ENCODE assay signal across 9 cellular contexts in the genomic region with DNA sequence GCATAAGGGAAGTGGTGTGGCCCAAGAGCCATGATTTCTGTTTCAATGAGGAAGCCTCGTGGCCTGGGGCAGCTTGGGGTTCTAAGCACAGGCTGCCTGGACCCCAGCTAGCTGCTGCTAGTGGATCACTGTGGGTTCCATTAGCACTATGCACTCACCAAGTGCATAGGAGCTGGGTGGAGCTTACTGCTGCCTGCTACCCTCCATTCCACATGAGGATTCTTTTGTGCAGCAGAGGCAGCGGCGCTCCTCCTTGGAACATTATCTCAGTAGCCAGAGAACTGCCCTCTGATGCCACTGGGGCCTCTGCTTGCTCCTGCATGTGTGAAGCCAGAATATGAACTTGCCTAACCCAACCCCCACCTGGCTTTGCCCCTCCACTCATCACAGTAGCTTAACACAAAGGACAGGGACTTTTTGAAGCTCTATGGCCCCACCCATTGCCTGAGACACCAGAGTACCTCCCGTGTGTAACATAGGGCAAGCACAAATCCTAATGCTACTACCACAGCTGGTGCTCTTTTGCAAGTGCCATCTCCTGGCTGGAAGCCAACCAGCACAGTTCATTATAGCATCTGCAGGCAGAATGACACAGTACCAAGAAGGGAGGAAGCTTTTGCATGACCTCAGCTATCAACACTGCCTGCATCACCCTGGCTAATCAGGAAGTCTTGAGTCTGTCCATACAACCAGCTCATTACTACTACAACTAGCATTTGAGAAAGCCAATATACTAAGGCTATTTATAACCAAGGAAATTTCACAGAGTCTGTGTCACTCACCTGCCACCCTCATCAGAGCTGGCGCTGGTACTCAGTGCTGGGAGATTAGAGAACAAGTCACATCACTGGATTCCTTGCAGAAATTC.
DNase-seq lines count a peak whose midpoint lies in the region; ATAC-seq and TF ChIP-seq lines count a peak whose summit lies in the region.
"Had no signal": no experiment of that assay in that cellular context is flagged by ENCODE, and none has a peak within 500 bp of the region (broad histone marks: within the 10 kb centered on the region; RNA-seq: fewer than 3 reads in every experiment).

No MANE protein-coding gene starts in this region.

- H3K27ac Mint-ChIP-seq in activated CD4-positive, alpha-beta memory T cell treated with anti-CD3 and anti-CD28 coated beads for 36 hours, result no peak overlapping the region

- peaks cover 0 to 5% of the 10 kb centered on the region in 2 donors for H3K4me1 ChIP-seq in right atrium auricular region

- ATAC-seq in Right ventricle myocardium superior (ENCODE audit: poor library complexity) (peak; percentile 70), HG03378 (IDR thresholded peaks at IDR 0.05; ENCODE audit: unreplicated experiment) (no peak)

- H3K9me3 ChIP-seq in right atrium auricular region, result no peaks in the 10 kb centered on the region

- no peak overlapping the region for H3K4me3 Mint-ChIP-seq in activated CD4-positive, alpha-beta memory T cell treated with anti-CD3 and anti-CD28 coated beads for 36 hours

- POLR2A ChIA-PET in activated CD4-positive, alpha-beta memory T cell treated with anti-CD3 and anti-CD28 coated beads for 36 hours (lab: Charles Lee), result no interaction called here

- H3K27me3 ChIP-seq in right atrium auricular region, result no peaks in the 10 kb centered on the region

- no peaks in the 10 kb centered on the region for H3K4me1 Mint-ChIP-seq in activated CD4-positive, alpha-beta memory T cell treated with anti-CD3 and anti-CD28 coated beads for 36 hours (ENCODE audit: low read depth)

- CTCF ChIA-PET in activated CD4-positive, alpha-beta memory T cell treated with anti-CD3 and anti-CD28 coated beads for 36 hours (lab: Charles Lee), result no interaction called here

- no peaks in the 10 kb centered on the region for H3K36me3 ChIP-seq in right atrium auricular region

- no peaks in the 10 kb centered on the region for H3K27me3 Mint-ChIP-seq in activated CD4-positive, alpha-beta memory T cell treated with anti-CD3 and anti-CD28 coated beads for 36 hours

- no peak for DNase-seq in Right ventricle myocardium superior
- DNase-seq in right atrium auricular region (ENCODE audit: low spot score), result no peak
- peak; percentile 73 for DNase-seq in NCI-H446 treated with DMSO at 0.1 percent for 48 hours (lab: John Stamatoyannopoulos, UW)
- DNase-seq in fibroblast of the aortic adventitia (ENCODE audit: low read depth), result peak; percentile 7
- DNase-seq in posterior vena cava (ENCODE audit: low spot score), result no peak
- no peak for DNase-seq in ureter (ENCODE audit: low spot score)
- DNase-seq in activated CD4-positive, alpha-beta memory T cell treated with anti-CD3 and anti-CD28 coated beads for 36 hours, result no peak

- intact Hi-C loops in Right ventricle myocardium superior (cut with DNase I) (no loop called here), posterior vena cava (cut with DNase I) (no loop called here)
- intact Hi-C loops in activated CD4-positive, alpha-beta memory T cell treated with anti-CD3 and anti-CD28 coated beads for 36 hours (cut with micrococcal nuclease), result no loop called here

- TF ChIP-seq CTCF in right atrium auricular region (IDR thresholded peaks at IDR 0.05), result no peak
- TF ChIP-seq CTCF in fibroblast of the aortic adventitia (IDR thresholded peaks at IDR 0.05; ENCODE audit: insufficient read depth, low read length), result no peak

- H3K36me3 Mint-ChIP-seq in activated CD4-positive, alpha-beta memory T cell treated with anti-CD3 and anti-CD28 coated beads for 36 hours, result no peaks in the 10 kb centered on the region

- no peak overlapping the region for H3K27ac ChIP-seq in right atrium auricular region
- H3K27ac ChIP-seq: C4-2B had no signal

- no peaks in the 10 kb centered on the region for H3K9me3 Mint-ChIP-seq in activated CD4-positive, alpha-beta memory T cell treated with anti-CD3 and anti-CD28 coated beads for 36 hours

- H3K4me3 ChIP-seq in right atrium auricular region (no peak overlapping the region), fibroblast of the aortic adventitia (ENCODE audit: low read depth, low read length) (no peak overlapping the region)

Comparison
In these comparisons a context has a peak if more than half of its experiments do, and no peak if none do; other contexts are left out.
1. DNase-seq: peak in NCI-H446 treated with DMSO at 0.1 percent for 48 hours (single experiment) and fibroblast of the aortic adventitia (single experiment); none in Right ventricle myocardium superior (single experiment), right atrium auricular region (single experiment), posterior vena cava (single experiment), ureter (single experiment) and activated CD4-positive, alpha-beta memory T cell treated with anti-CD3 and anti-CD28 coated beads for 36 hours (single experiment).